ENCODE assay signal across 19 cellular contexts in genomic region chr7:104664648-104665047, GRCh38.
A peak's percentile ranks its signal among the peaks of the same experiment; 100 is the strongest.
DNase-seq lines count a peak whose midpoint lies in the region; ATAC-seq, FAIRE-seq and TF ChIP-seq lines count a peak whose summit lies in the region.
"Had no signal": no experiment of that assay in that cellular context is flagged by ENCODE, and none has a peak within 500 bp of the region (broad histone marks: within the 10 kb centered on the region; RNA-seq: fewer than 3 reads in every experiment).

No MANE protein-coding gene starts in this region.

- H2BK12ac ChIP-seq in H1 (ENCODE audit: low read depth, low read length): no peak overlapping the region

- no peak overlapping the region for H2BK15ac ChIP-seq in H1 (ENCODE audit: low read length)
- H2BK15ac ChIP-seq in mesendoderm (replicated peaks; ENCODE audit: low read depth): no peak overlapping the region

- H2BK120ac ChIP-seq in H1 (replicated peaks; ENCODE audit: low read depth, low read length) (no peak overlapping the region), mesendoderm (ENCODE audit: low read depth, low read length) (no peak overlapping the region)

- POLR2A ChIA-PET in H1 (lab: Charles Lee; ENCODE audit: partially characterized antibody): no interaction called here

- no peaks in the 10 kb centered on the region for H3K79me1 ChIP-seq in H1 (ENCODE audit: low read depth, low read length)
- no peaks in the 10 kb centered on the region for H3K79me1 ChIP-seq in mesendoderm (ENCODE audit: low read length)

- no peak overlapping the region for H3K23ac ChIP-seq in H1 (ENCODE audit: insufficient read length)
- no peak overlapping the region for H3K23ac ChIP-seq in mesendoderm (ENCODE audit: low read length)

- H3K4me3 ChIP-seq in H1 (ENCODE audit: extremely low read depth in 1 of 4, insufficient read depth in 2 of 4, low read depth in 3 of 4, low read length in 4 of 4): no peak overlapping the region
- no peak overlapping the region for H3K4me3 ChIP-seq in mesendoderm (ENCODE audit: low read length)
- H3K4me3 ChIP-seq: GM12878, GM23248 had no signal

- H3K27ac ChIP-seq in H1 (ENCODE audit: low read depth, low read length) (no peak overlapping the region), mesendoderm (ENCODE audit: low read depth, low read length) (no peak overlapping the region)
- H3K27ac ChIP-seq: GM23248 had no signal

- H3K9me3 ChIP-seq in H1 (ENCODE audit: insufficient read depth in 2 of 2, low read depth in 1 of 2, low read length in 1 of 2): peaks cover 9 to 15% of the 10 kb centered on the region in 2 experiments; a peak in 3 of 4 replicates
- H3K9me3 ChIP-seq: BE2C had no signal

- H3K18ac ChIP-seq in H1 (ENCODE audit: extremely low read depth, low read length): no peak overlapping the region
- H3K18ac ChIP-seq in mesendoderm (ENCODE audit: low read length): no peak overlapping the region

- H3K27me3 ChIP-seq in H1 (replicated peaks in 1 of 4; ENCODE audit: control insufficient read depth in 3 of 4, extremely low read depth in 1 of 4, insufficient read depth in 3 of 4, low read length in 3 of 4) (no peaks in the 10 kb centered on the region), mesendoderm (ENCODE audit: insufficient read depth, low read length, poor library complexity) (no peaks in the 10 kb centered on the region)

- H3K4ac ChIP-seq in H1 (replicated peaks; ENCODE audit: insufficient read length, low read depth, low read length) (no peak overlapping the region), mesendoderm (ENCODE audit: low read depth, low read length) (no peak overlapping the region)

- DNase-seq in NCI-H82 (lab: John Stamatoyannopoulos, UW): peak; percentile 38
- DNase-seq in NCI-H82 treated with DMSO at 0.1 percent for 48 hours (lab: John Stamatoyannopoulos, UW; ENCODE audit: unreplicated experiment): no peak
- peak; percentile 18 for DNase-seq in HT-29 (ENCODE audit: low spot score)
- no peak for DNase-seq in H1 (ENCODE audit: low read depth in 1 of 2, low spot score in 2 of 2)
- DNase-seq in mesendoderm: peak; percentile 39
- no peak for DNase-seq in left cardiac atrium
- DNase-seq: BE2C; C1 segment of cervical spinal cord; CD4-positive, CD25-positive, alpha-beta regulatory T cell; CD8-positive, alpha-beta memory T cell; COR-L47; DMS153; DND-41; EL; GM23248; H9 had no signal

- no peak overlapping the region for H2BK5ac ChIP-seq in H1 (ENCODE audit: low read depth, low read length)
- no peak overlapping the region for H2BK5ac ChIP-seq in mesendoderm (ENCODE audit: low read length)

- no peaks in the 10 kb centered on the region for H3K23me2 ChIP-seq in H1 (ENCODE audit: low read depth, low read length)

- TF ChIP-seq POLR2A in H1 (IDR thresholded peaks at IDR 0.05; ENCODE audit: control extremely low read depth in 1 of 2, low read depth in 2 of 2, low read length in 2 of 2): no peak

- H3K56ac ChIP-seq in H1 (replicated peaks; ENCODE audit: insufficient read length, low read depth, low read length): no peak overlapping the region
- H3K56ac ChIP-seq in mesendoderm (ENCODE audit: low read length): no peak overlapping the region

- H4K91ac ChIP-seq in H1 (replicated peaks; ENCODE audit: insufficient read length, low read length): no peak overlapping the region

- no peak overlapping the region for H2BK20ac ChIP-seq in H1 (ENCODE audit: low read length)

- TF ChIP-seq CTCF in H1 (IDR thresholded peaks at IDR 0.05; ENCODE audit: control extremely low read depth in 1 of 3, insufficient read depth in 1 of 3, low read depth in 1 of 3, low read length in 3 of 3): no peak

- no peak overlapping the region for H4K5ac ChIP-seq in H1 (ENCODE audit: insufficient read length, low read depth, low read length)
- H4K5ac ChIP-seq in mesendoderm (ENCODE audit: low read length): no peak overlapping the region

- no peak overlapping the region for H3K14ac ChIP-seq in H1 (ENCODE audit: insufficient read length)

- no peak for FAIRE-seq in H1 (lab: Jason Lieb, UNC)
- FAIRE-seq: GM12878, GM19239 had no signal

- CTCF ChIA-PET in H1 (lab: Charles Lee; ENCODE audit: partially characterized antibody): interaction anchor here (0.6 to 2.8 kb wide), 3 partner anchors 21 to 228 kb away, joined by 3 to 9 read pairs (median 3); no protein-coding TSS in a partner anchor

- H3K4me2 ChIP-seq in H1 (ENCODE audit: insufficient read depth in 1 of 2, low read depth in 2 of 2, low read length in 2 of 2) (no peak overlapping the region), mesendoderm (ENCODE audit: low read length) (no peak overlapping the region)

- no peak overlapping the region; the same call in 1 of the 2 replicates for H2AFZ ChIP-seq in H1 (ENCODE audit: low read length)
- H2AFZ ChIP-seq: GM23248 had no signal

- H3K36me3 ChIP-seq in H1 (ENCODE audit: control insufficient read depth in 2 of 4, insufficient read depth in 4 of 4, low read length in 3 of 4) (no peaks in the 10 kb centered on the region), mesendoderm (ENCODE audit: control insufficient read depth, insufficient read depth, low read length) (no peaks in the 10 kb centered on the region)
- H3K36me3 ChIP-seq: BE2C had no signal

- no peak for TF ChIP-seq RAD21 in H1 (IDR thresholded peaks at IDR 0.05 in 1 of 2, conservative IDR thresholded peaks at IDR 0.05 in 1 of 2; ENCODE audit: low read depth in 2 of 2, low read length in 2 of 2)

- no peak overlapping the region for H4K8ac ChIP-seq in H1 (ENCODE audit: extremely low read depth, insufficient read depth, low read length)
- H4K8ac ChIP-seq in mesendoderm (ENCODE audit: low read depth, low read length): no peak overlapping the region

- 85% methylated on average over 1 of the region's 1 CpG; no CpG with 5 or more reads in 1 of the 2 experiments for WGBS in H1 (ENCODE audit: extremely low coverage in 1 of 2, insufficient coverage in 1 of 2, insufficient read length in 1 of 2, insufficient replicate concordance in 2 of 2, low coverage in 1 of 2, low lambda C conversion rate in 2 of 2, missing lambda C conversion rate in 1 of 2), 2 experiments
- no CpG with 5 or more reads among the region's 1 CpG for WGBS in mesendoderm (ENCODE audit: extremely low coverage, insufficient coverage, low lambda C conversion rate)

- TF ChIP-seq EP300 in H1 (IDR thresholded peaks at IDR 0.05; ENCODE audit: borderline replicate concordance in 1 of 2, low read depth in 2 of 2, low read length in 2 of 2): no peak

- ATAC-seq in left cardiac atrium (no peak), HG03442 (IDR thresholded peaks at IDR 0.05; ENCODE audit: unreplicated experiment) (no peak)
- ATAC-seq: GM12878 had no signal

- intact Hi-C loops in left cardiac atrium (cut with DNase I): no loop called here

- H3K79me2 ChIP-seq in H1 (ENCODE audit: control insufficient read depth in 1 of 2, insufficient read depth in 2 of 2, low read length in 2 of 2) (no peaks in the 10 kb centered on the region), mesendoderm (ENCODE audit: control insufficient read depth, insufficient read depth, low read length) (no peaks in the 10 kb centered on the region)

- H4K20me1 ChIP-seq in H1 (replicated peaks in 1 of 2; ENCODE audit: control insufficient read depth in 1 of 2, insufficient read depth in 2 of 2, low read length in 2 of 2): no peaks in the 10 kb centered on the region

- no peaks in the 10 kb centered on the region for H3K4me1 ChIP-seq in H1 (replicated peaks in 1 of 4; ENCODE audit: control insufficient read depth in 3 of 4, insufficient read depth in 4 of 4, low read length in 3 of 4)
- no peaks in the 10 kb centered on the region for H3K4me1 ChIP-seq in mesendoderm (ENCODE audit: control insufficient read depth, low read depth, low read length)
- H3K4me1 ChIP-seq: BE2C had no signal

- no peak overlapping the region for H3K9ac ChIP-seq in H1 (replicated peaks in 1 of 4; ENCODE audit: extremely low read depth in 1 of 4, low read depth in 3 of 4, low read length in 3 of 4)
- no peak overlapping the region for H3K9ac ChIP-seq in mesendoderm (ENCODE audit: low read length)
- H3K9ac ChIP-seq: GM23248 had no signal

- H2AK5ac ChIP-seq in H1 (ENCODE audit: low read depth, low read length) (no peak overlapping the region), mesendoderm (ENCODE audit: low read length) (no peak overlapping the region)

TF ChIP-seq in H1, 55 proteins besides CTCF, POLR2A, EP300 and RAD21:
- TF ChIP-seq FOSL1 (IDR thresholded peaks at IDR 0.05; ENCODE audit: insufficient read depth, low read depth, low read length) (no peak), SIX5 (IDR thresholded peaks at IDR 0.05; ENCODE audit: low read depth, low read length) (peak; percentile 36)

Comparison
In these comparisons a context has a peak if more than half of its experiments do, and no peak if none do; other contexts are left out.
1. DNase-seq: peak in NCI-H82 (single experiment), HT-29 (single experiment) and mesendoderm (single experiment); none in NCI-H82 treated with DMSO at 0.1 percent for 48 hours (single experiment), H1 (0 of 2) and left cardiac atrium (single experiment).